ENCODE assay signal across 14 cellular contexts in the genomic region with DNA sequence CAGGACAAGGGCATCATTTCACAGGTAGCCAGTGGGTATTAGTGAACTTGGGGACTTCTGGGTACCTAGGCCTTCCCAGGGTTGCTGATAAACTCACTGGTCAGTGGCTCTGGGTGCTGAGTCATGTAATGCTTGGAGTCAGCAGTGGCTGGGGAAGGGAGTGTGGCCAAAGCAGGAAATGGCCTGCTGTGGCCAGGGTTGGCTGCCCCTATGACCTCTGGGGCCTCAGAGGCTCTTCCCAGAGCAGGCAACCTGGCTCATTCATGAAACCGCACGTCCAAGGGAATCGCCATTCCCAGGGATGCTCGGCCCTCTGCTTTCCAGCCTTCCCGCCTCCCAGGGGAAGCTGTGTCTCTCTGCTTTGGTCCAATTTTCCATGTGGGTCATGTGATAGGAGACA.
DNase-seq lines count a peak whose midpoint lies in the region; ATAC-seq, FAIRE-seq and TF ChIP-seq lines count a peak whose summit lies in the region.
"Had no signal": no experiment of that assay in that cellular context is flagged by ENCODE, and none has a peak within 500 bp of the region (broad histone marks: within the 10 kb centered on the region; RNA-seq: fewer than 3 reads in every experiment).

No MANE protein-coding gene starts in this region.

- H3K36me3 Mint-ChIP-seq in activated CD4-positive, alpha-beta T cell treated with anti-CD3 and anti-CD28 coated beads, Interleukin-2, amount 10 ng/mL, durations not matched to agents 7 days and 5 days (ENCODE audit: low read depth) = no peaks in the 10 kb centered on the region
- H3K36me3 Mint-ChIP-seq in activated CD8-positive, alpha-beta T cell treated with anti-CD3 and anti-CD28 coated beads for 36 hours (ENCODE audit: low read depth) = no peaks in the 10 kb centered on the region
- H3K36me3 Mint-ChIP-seq: activated naive CD4-positive, alpha-beta T cell treated with anti-CD3 and anti-CD28 coated beads, Interleukin-2, amount 10 ng/mL, durations not matched to agents 7 days and 5 days had no signal

- CTCF ChIA-PET in activated CD4-positive, alpha-beta T cell treated with anti-CD3 and anti-CD28 coated beads, Interleukin-2, amount 10 ng/mL, durations not matched to agents 7 days and 5 days (lab: Charles Lee) = no interaction called here
- CTCF ChIA-PET in activated CD8-positive, alpha-beta T cell treated with anti-CD3 and anti-CD28 coated beads for 36 hours (lab: Charles Lee) = no interaction called here

- TF ChIP-seq POLR2A in H54 (IDR thresholded peaks at IDR 0.05; ENCODE audit: low read depth, low read length) = no peak

- intact Hi-C loops in left cardiac atrium (cut with DNase I) (no loop called here), sciatic nerve (cut with DNase I) (no loop called here)
- intact Hi-C loops in activated CD8-positive, alpha-beta T cell treated with anti-CD3 and anti-CD28 coated beads for 36 hours (cut with micrococcal nuclease) = no loop called here

- DNase-seq in H54 (ENCODE audit: insufficient read length, low spot score) = peak; percentile 77
- DNase-seq in left cardiac atrium = peak; percentile 49
- peak; percentile 69 for DNase-seq in sciatic nerve (ENCODE audit: low spot score)
- DNase-seq in activated CD4-positive, alpha-beta T cell treated with anti-CD3 and anti-CD28 coated beads, Interleukin-2, amount 10 ng/mL, durations not matched to agents 7 days and 5 days = no peak
- no peak for DNase-seq in activated CD8-positive, alpha-beta T cell treated with anti-CD3 and anti-CD28 coated beads for 36 hours
- DNase-seq in NCI-H345 (lab: John Stamatoyannopoulos, UW) = no peak
- DNase-seq: activated naive CD4-positive, alpha-beta T cell treated with anti-CD3 and anti-CD28 coated beads, Interleukin-2, amount 10 ng/mL, durations not matched to agents 7 days and 5 days; effector CD4-positive, alpha-beta T cell; Karpas-422; NCI-H2171; stimulated activated CD4-positive, alpha-beta T cell treated with anti-CD3 and anti-CD28 coated beads, Interleukin-1b, Interleukin-23, amount 100 ng/mL, for 48 hours; stomach had no signal

- POLR2A ChIA-PET in activated CD4-positive, alpha-beta T cell treated with anti-CD3 and anti-CD28 coated beads, Interleukin-2, amount 10 ng/mL, durations not matched to agents 7 days and 5 days (lab: Charles Lee) = no interaction called here
- POLR2A ChIA-PET in activated CD8-positive, alpha-beta T cell treated with anti-CD3 and anti-CD28 coated beads for 36 hours (lab: Charles Lee) = no interaction called here

- H3K27ac ChIP-seq in VCaP = peak overlapping the region; percentile 90

- no peaks in the 10 kb centered on the region for H3K4me1 Mint-ChIP-seq in activated CD4-positive, alpha-beta T cell treated with anti-CD3 and anti-CD28 coated beads, Interleukin-2, amount 10 ng/mL, durations not matched to agents 7 days and 5 days
- H3K4me1 Mint-ChIP-seq in activated CD8-positive, alpha-beta T cell treated with anti-CD3 and anti-CD28 coated beads for 36 hours (ENCODE audit: low read depth) = no peaks in the 10 kb centered on the region
- H3K4me1 Mint-ChIP-seq: activated naive CD4-positive, alpha-beta T cell treated with anti-CD3 and anti-CD28 coated beads, Interleukin-2, amount 10 ng/mL, durations not matched to agents 7 days and 5 days had no signal

- no peak overlapping the region for H3K27ac Mint-ChIP-seq in activated CD4-positive, alpha-beta T cell treated with anti-CD3 and anti-CD28 coated beads, Interleukin-2, amount 10 ng/mL, durations not matched to agents 7 days and 5 days
- H3K27ac Mint-ChIP-seq in activated CD8-positive, alpha-beta T cell treated with anti-CD3 and anti-CD28 coated beads for 36 hours = no peak overlapping the region
- H3K27ac Mint-ChIP-seq: activated naive CD4-positive, alpha-beta T cell treated with anti-CD3 and anti-CD28 coated beads, Interleukin-2, amount 10 ng/mL, durations not matched to agents 7 days and 5 days had no signal

- FAIRE-seq in H54 (lab: Jason Lieb, UNC) = peak; percentile 68

- peaks cover 3% of the 10 kb centered on the region for H3K27me3 Mint-ChIP-seq in activated CD4-positive, alpha-beta T cell treated with anti-CD3 and anti-CD28 coated beads, Interleukin-2, amount 10 ng/mL, durations not matched to agents 7 days and 5 days
- H3K27me3 Mint-ChIP-seq in activated CD8-positive, alpha-beta T cell treated with anti-CD3 and anti-CD28 coated beads for 36 hours = peaks cover 7% of the 10 kb centered on the region
- H3K27me3 Mint-ChIP-seq: activated naive CD4-positive, alpha-beta T cell treated with anti-CD3 and anti-CD28 coated beads, Interleukin-2, amount 10 ng/mL, durations not matched to agents 7 days and 5 days had no signal

- no peak for TF ChIP-seq CTCF in VCaP (conservative IDR thresholded peaks at IDR 0.05)
- no peak for TF ChIP-seq CTCF in activated CD8-positive, alpha-beta T cell treated with anti-CD3 and anti-CD28 coated beads for 36 hours (IDR thresholded peaks at IDR 0.05)

- ATAC-seq in left cardiac atrium (peak; percentile 76 to 81), sciatic nerve (peak; percentile 80), GM19023 (IDR thresholded peaks at IDR 0.05; ENCODE audit: unreplicated experiment) (no peak)
- no peak for ATAC-seq in activated CD8-positive, alpha-beta T cell treated with anti-CD3 and anti-CD28 coated beads for 36 hours

- H3K9me3 Mint-ChIP-seq in activated CD4-positive, alpha-beta T cell treated with anti-CD3 and anti-CD28 coated beads, Interleukin-2, amount 10 ng/mL, durations not matched to agents 7 days and 5 days = peaks cover 3% of the 10 kb centered on the region
- peaks cover 3% of the 10 kb centered on the region for H3K9me3 Mint-ChIP-seq in activated CD8-positive, alpha-beta T cell treated with anti-CD3 and anti-CD28 coated beads for 36 hours
- H3K9me3 Mint-ChIP-seq: activated naive CD4-positive, alpha-beta T cell treated with anti-CD3 and anti-CD28 coated beads, Interleukin-2, amount 10 ng/mL, durations not matched to agents 7 days and 5 days had no signal

- H3K4me3 Mint-ChIP-seq in activated CD4-positive, alpha-beta T cell treated with anti-CD3 and anti-CD28 coated beads, Interleukin-2, amount 10 ng/mL, durations not matched to agents 7 days and 5 days = no peak overlapping the region
- H3K4me3 Mint-ChIP-seq in activated CD8-positive, alpha-beta T cell treated with anti-CD3 and anti-CD28 coated beads for 36 hours = no peak overlapping the region
- H3K4me3 Mint-ChIP-seq: activated naive CD4-positive, alpha-beta T cell treated with anti-CD3 and anti-CD28 coated beads, Interleukin-2, amount 10 ng/mL, durations not matched to agents 7 days and 5 days had no signal

Comparison
In these comparisons a context has a peak if more than half of its experiments do, and no peak if none do; other contexts are left out.
1. DNase-seq: peak in H54 (single experiment), left cardiac atrium (single experiment) and sciatic nerve (single experiment); none in activated CD4-positive, alpha-beta T cell treated with anti-CD3 and anti-CD28 coated beads, Interleukin-2, amount 10 ng/mL, durations not matched to agents 7 days and 5 days (single experiment), activated CD8-positive, alpha-beta T cell treated with anti-CD3 and anti-CD28 coated beads for 36 hours (single experiment) and NCI-H345 (single experiment).
2. ATAC-seq: peak in left cardiac atrium (2 of 2) and sciatic nerve (single experiment); none in GM19023 (single experiment) and activated CD8-positive, alpha-beta T cell treated with anti-CD3 and anti-CD28 coated beads for 36 hours (single experiment).